1 cellular context compared by ENCODE assay signal in genomic region chr1:24152631-24153494, GRCh38.
TF ChIP-seq lines count a peak whose summit lies in the region.

No MANE protein-coding gene starts in this region.

TF ChIP-seq in WTC11, 78 proteins besides CTCF, POLR2A, EP300 and RAD21:
- TF ChIP-seq PRRX2 (CRISPR knock-in tag; IDR thresholded peaks at IDR 0.05) (no peak), HMGA2 (CRISPR knock-in tag; IDR thresholded peaks at IDR 0.05) (no peak), NR2C2 (CRISPR knock-in tag; IDR thresholded peaks at IDR 0.05) (no peak), USF2 (CRISPR knock-in tag; IDR thresholded peaks at IDR 0.05) (no peak), FOXK1 (CRISPR knock-in tag; IDR thresholded peaks at IDR 0.05) (no peak), ELF4 (CRISPR knock-in tag; IDR thresholded peaks at IDR 0.05; ENCODE audit: low read depth) (no peak), PREB (CRISPR knock-in tag; IDR thresholded peaks at IDR 0.05; ENCODE audit: borderline replicate concordance) (no peak), ZBTB43 (CRISPR knock-in tag; IDR thresholded peaks at IDR 0.05) (no peak), ZNF425 (CRISPR knock-in tag; conservative IDR thresholded peaks at IDR 0.05) (no peak), AR (CRISPR knock-in tag; IDR thresholded peaks at IDR 0.05) (no peak)
- TF ChIP-seq, protein P1, sequence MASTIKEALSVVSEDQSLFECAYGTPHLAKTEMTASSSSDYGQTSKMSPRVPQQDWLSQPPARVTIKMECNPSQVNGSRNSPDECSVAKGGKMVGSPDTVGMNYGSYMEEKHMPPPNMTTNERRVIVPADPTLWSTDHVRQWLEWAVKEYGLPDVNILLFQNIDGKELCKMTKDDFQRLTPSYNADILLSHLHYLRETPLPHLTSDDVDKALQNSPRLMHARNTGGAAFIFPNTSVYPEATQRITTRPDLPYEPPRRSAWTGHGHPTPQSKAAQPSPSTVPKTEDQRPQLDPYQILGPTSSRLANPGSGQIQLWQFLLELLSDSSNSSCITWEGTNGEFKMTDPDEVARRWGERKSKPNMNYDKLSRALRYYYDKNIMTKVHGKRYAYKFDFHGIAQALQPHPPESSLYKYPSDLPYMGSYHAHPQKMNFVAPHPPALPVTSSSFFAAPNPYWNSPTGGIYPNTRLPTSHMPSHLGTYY (CRISPR knock-in tag; IDR thresholded peaks at IDR 0.05), result no peak
- TF ChIP-seq, protein P2, sequence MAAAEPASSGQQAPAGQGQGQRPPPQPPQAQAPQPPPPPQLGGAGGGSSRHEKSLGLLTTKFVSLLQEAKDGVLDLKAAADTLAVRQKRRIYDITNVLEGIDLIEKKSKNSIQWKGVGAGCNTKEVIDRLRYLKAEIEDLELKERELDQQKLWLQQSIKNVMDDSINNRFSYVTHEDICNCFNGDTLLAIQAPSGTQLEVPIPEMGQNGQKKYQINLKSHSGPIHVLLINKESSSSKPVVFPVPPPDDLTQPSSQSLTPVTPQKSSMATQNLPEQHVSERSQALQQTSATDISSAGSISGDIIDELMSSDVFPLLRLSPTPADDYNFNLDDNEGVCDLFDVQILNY (CRISPR knock-in tag; IDR thresholded peaks at IDR 0.05), result no peak
- TF ChIP-seq, protein P3, sequence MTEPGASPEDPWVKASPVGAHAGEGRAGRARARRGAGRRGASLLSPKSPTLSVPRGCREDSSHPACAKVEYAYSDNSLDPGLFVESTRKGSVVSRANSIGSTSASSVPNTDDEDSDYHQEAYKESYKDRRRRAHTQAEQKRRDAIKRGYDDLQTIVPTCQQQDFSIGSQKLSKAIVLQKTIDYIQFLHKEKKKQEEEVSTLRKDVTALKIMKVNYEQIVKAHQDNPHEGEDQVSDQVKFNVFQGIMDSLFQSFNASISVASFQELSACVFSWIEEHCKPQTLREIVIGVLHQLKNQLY (CRISPR knock-in tag; IDR thresholded peaks at IDR 0.05), result no peak
TF ChIP-seq in WTC11: peak in this region for 0.
